8 cellular contexts compared by ENCODE assay signal in genomic region chr12:1583421-1584078, GRCh38. TPM values are rescaled to one million over a fixed set of nuclear protein-coding genes. Genes with fewer than 3 reads are reported as not detected.
DNase-seq lines count a peak whose midpoint lies in the region; FAIRE-seq and TF ChIP-seq lines count a peak whose summit lies in the region.

No MANE protein-coding gene starts in this region.

- POLR2A ChIA-PET in H1 (lab: Charles Lee; ENCODE audit: partially characterized antibody): interaction anchor here (0.9 to 1.8 kb wide), 4 partner anchors 10 to 466 kb away, joined by 3 to 14 read pairs (median 4); no protein-coding TSS in a partner anchor

- H4K91ac ChIP-seq in H1 (replicated peaks; ENCODE audit: insufficient read length, low read length): no peak overlapping the region

- no peak overlapping the region for H2BK12ac ChIP-seq in H1 (ENCODE audit: low read depth, low read length)

- H4K20me1 ChIP-seq in H1 (replicated peaks in 1 of 2; ENCODE audit: control insufficient read depth in 1 of 2, insufficient read depth in 2 of 2, low read length in 2 of 2): peaks cover 9% of the 10 kb centered on the region in 2 experiments

- peaks cover 0 to 8% (median 2%) of the 10 kb centered on the region in 4 experiments; a peak in 4 of 7 replicates for H3K4me1 ChIP-seq in H1 (replicated peaks in 1 of 4; ENCODE audit: control insufficient read depth in 3 of 4, insufficient read depth in 4 of 4, low read length in 3 of 4)

- no peak overlapping the region for H4K8ac ChIP-seq in H1 (ENCODE audit: extremely low read depth, insufficient read depth, low read length)

- H3K14ac ChIP-seq in H1 (ENCODE audit: insufficient read length): no peak overlapping the region

- no peak overlapping the region for H3K23ac ChIP-seq in H1 (ENCODE audit: insufficient read length)

- CTCF ChIA-PET in H1 (lab: Charles Lee; ENCODE audit: partially characterized antibody): interaction anchor here (0.6 to 10.2 kb wide), 53 partner anchors 9 to 474 kb away, joined by 3 to 88 read pairs (median 4); partner anchors contain the start of gene WNT5B

- no peaks in the 10 kb centered on the region for H3K79me1 ChIP-seq in H1 (ENCODE audit: low read depth, low read length)

- peak; percentile 98 to 99 for TF ChIP-seq RAD21 in H1 (IDR thresholded peaks at IDR 0.05 in 1 of 2, conservative IDR thresholded peaks at IDR 0.05 in 1 of 2; ENCODE audit: low read depth in 2 of 2, low read length in 2 of 2)

- TF ChIP-seq EP300 in H1 (IDR thresholded peaks at IDR 0.05; ENCODE audit: borderline replicate concordance in 1 of 2, low read depth in 2 of 2, low read length in 2 of 2): no peak

- peak; percentile 59 to 80 for DNase-seq in NCI-H524 (lab: John Stamatoyannopoulos, UW)
- DNase-seq in NCI-H524 treated with DMSO at 0.1 percent for 48 hours (lab: John Stamatoyannopoulos, UW): no peak
- peak; percentile 76 for DNase-seq in HS-5 (ENCODE audit: low read depth)
- peak; percentile 93 for DNase-seq in NCI-H82 (lab: John Stamatoyannopoulos, UW)
- peak; percentile 60 to 71 for DNase-seq in activated CD4-positive, alpha-beta T cell treated with anti-CD3 and anti-CD28 coated beads, Interleukin-2, amount 50 U/mL, for 48 hours
- peak in 1 of 2 experiments; percentile 64 for DNase-seq in H1 (ENCODE audit: low read depth in 1 of 2, low spot score in 2 of 2)
- peak; percentile 85 for DNase-seq in midbrain (lab: John Stamatoyannopoulos, UW)
- peak; percentile 16 to 74 (median 61) for DNase-seq in stimulated activated naive CD4-positive, alpha-beta T cell (lab: John Stamatoyannopoulos, UW)

- no peak overlapping the region for H3K4me3 ChIP-seq in H1 (ENCODE audit: extremely low read depth in 1 of 4, insufficient read depth in 2 of 4, low read depth in 3 of 4, low read length in 4 of 4)

- H2AFZ ChIP-seq in H1 (ENCODE audit: low read length): no peak overlapping the region

- H3K4ac ChIP-seq in H1 (replicated peaks; ENCODE audit: insufficient read length, low read depth, low read length): no peak overlapping the region

- no peak overlapping the region for H3K9ac ChIP-seq in H1 (replicated peaks in 1 of 4; ENCODE audit: extremely low read depth in 1 of 4, low read depth in 3 of 4, low read length in 3 of 4)

- peak; percentile 97 for FAIRE-seq in H1 (lab: Jason Lieb, UNC)

- no peaks in the 10 kb centered on the region for H3K9me3 ChIP-seq in H1 (ENCODE audit: insufficient read depth in 2 of 2, low read depth in 1 of 2, low read length in 1 of 2)

- H3K23me2 ChIP-seq in H1 (ENCODE audit: low read depth, low read length): no peaks in the 10 kb centered on the region

- no peak overlapping the region for H3K27ac ChIP-seq in H1 (ENCODE audit: low read depth, low read length)

- no peak overlapping the region for H3K4me2 ChIP-seq in H1 (ENCODE audit: insufficient read depth in 1 of 2, low read depth in 2 of 2, low read length in 2 of 2)

- TF ChIP-seq POLR2A in H1 (IDR thresholded peaks at IDR 0.05; ENCODE audit: control extremely low read depth in 1 of 2, low read depth in 2 of 2, low read length in 2 of 2): no peak

- H2AK5ac ChIP-seq in H1 (ENCODE audit: low read depth, low read length): no peak overlapping the region

- 12% methylated on average over 6 of the region's 6 CpGs; no CpG with 5 or more reads in 1 of the 2 experiments for WGBS in H1 (ENCODE audit: extremely low coverage in 1 of 2, insufficient coverage in 1 of 2, insufficient read length in 1 of 2, insufficient replicate concordance in 2 of 2, low coverage in 1 of 2, low lambda C conversion rate in 2 of 2, missing lambda C conversion rate in 1 of 2), 2 experiments

- H2BK120ac ChIP-seq in H1 (replicated peaks; ENCODE audit: low read depth, low read length): no peak overlapping the region

- no peaks in the 10 kb centered on the region for H3K36me3 ChIP-seq in H1 (ENCODE audit: control insufficient read depth in 2 of 4, insufficient read depth in 4 of 4, low read length in 3 of 4)

- H3K27me3 ChIP-seq in H1 (replicated peaks in 1 of 4; ENCODE audit: control insufficient read depth in 3 of 4, extremely low read depth in 1 of 4, insufficient read depth in 3 of 4, low read length in 3 of 4): peaks cover 6 to 51% (median 33%) of the 10 kb centered on the region in 4 experiments

- no peak overlapping the region for H3K56ac ChIP-seq in H1 (replicated peaks; ENCODE audit: insufficient read length, low read depth, low read length)

- no peak overlapping the region for H2BK5ac ChIP-seq in H1 (ENCODE audit: low read depth, low read length)

- peak; percentile 71 to 94 (median 86) for TF ChIP-seq CTCF in H1 (IDR thresholded peaks at IDR 0.05; ENCODE audit: control extremely low read depth in 1 of 3, insufficient read depth in 1 of 3, low read depth in 1 of 3, low read length in 3 of 3)

- no peak overlapping the region for H4K5ac ChIP-seq in H1 (ENCODE audit: insufficient read length, low read depth, low read length)

- no peak overlapping the region for H2BK20ac ChIP-seq in H1 (ENCODE audit: low read length)

- no peak overlapping the region for H2BK15ac ChIP-seq in H1 (ENCODE audit: low read length)

- no peaks in the 10 kb centered on the region for H3K79me2 ChIP-seq in H1 (ENCODE audit: control insufficient read depth in 1 of 2, insufficient read depth in 2 of 2, low read length in 2 of 2)

- H3K18ac ChIP-seq in H1 (ENCODE audit: extremely low read depth, low read length): no peak overlapping the region

TF ChIP-seq in H1, 55 proteins besides CTCF, POLR2A, EP300 and RAD21:
- TF ChIP-seq SAP30 (IDR thresholded peaks at IDR 0.05; ENCODE audit: insufficient read depth, insufficient replicate concordance, low read length) (no peak), CEBPB (IDR thresholded peaks at IDR 0.05; ENCODE audit: low read depth, low read length) (peak; percentile 46), SP4 (IDR thresholded peaks at IDR 0.05; ENCODE audit: low read length) (no peak), USF2 (IDR thresholded peaks at IDR 0.05; ENCODE audit: low read length) (no peak)
TF ChIP-seq in H1: peak in this region for 1.

RNA-seq across cellular contexts. Expression of gene FBXL14, which starts 10.8 kb away (rescaled TPM):
- total RNA-seq in H1 (2021; fragmentation: NEBNext Ultra II Directional; extraction: Animal tissue kit (Norgen Biotek cat#: 25700)): 5.5 and 6.2 TPM in 2 replicates
- polyA plus RNA-seq in H1 (2011; rRNA removed): 9.6 and 11.7 TPM in 2 replicates
- 8.7 TPM for polyA plus RNA-seq in H1 (2011; cell fraction: cytosol; rRNA removed)
- 8.7 TPM for polyA plus RNA-seq in H1 (2011; cell fraction: nucleus; rRNA removed)
- 2.7 to 6.9 TPM (median 5.5 TPM) in 4 replicates for polyA plus RNA-seq in H1 (2012, experiment 1 of 2)
- 2.7 TPM for polyA plus RNA-seq in H1 (2012, experiment 2 of 2)
- 2.2 TPM for polyA plus RNA-seq in H1 (2013, experiment 1 of 2)
- 2.1 TPM for polyA plus RNA-seq in H1 (2013, experiment 2 of 2)
- 10.8 and 11.9 TPM in 2 replicates for polyA minus RNA-seq in H1 (2011; rRNA and poly(A)+ RNA removed)
- 10.6 TPM for polyA minus RNA-seq in H1 (2011; cell fraction: cytosol; rRNA and poly(A)+ RNA removed)
- polyA minus RNA-seq in H1 (2011; cell fraction: nucleus; rRNA and poly(A)+ RNA removed): 10.5 TPM

RNA-seq across cellular contexts. Expression of gene WNT5B, which starts 45.5 kb away (rescaled TPM):
- total RNA-seq in H1 (2021; fragmentation: NEBNext Ultra II Directional; extraction: Animal tissue kit (Norgen Biotek cat#: 25700)): 0.91 and 1.2 TPM in 2 replicates
- 1.2 TPM in 2 replicates for polyA plus RNA-seq in H1 (2011; rRNA removed)
- polyA plus RNA-seq in H1 (2011; cell fraction: cytosol; rRNA removed): 0.90 TPM
- polyA plus RNA-seq in H1 (2011; cell fraction: nucleus; rRNA removed): 1.1 TPM
- polyA plus RNA-seq in H1 (2012, experiment 1 of 2): 0.36 to 1.3 TPM (median 1.0 TPM) in 4 replicates
- 1.4 TPM for polyA plus RNA-seq in H1 (2012, experiment 2 of 2)
- polyA plus RNA-seq in H1 (2013, experiment 1 of 2): 1.5 TPM
- 1.3 TPM for polyA plus RNA-seq in H1 (2013, experiment 2 of 2)
- 0.32 and 0.46 TPM in 2 replicates for polyA minus RNA-seq in H1 (2011; rRNA and poly(A)+ RNA removed)
- polyA minus RNA-seq in H1 (2011; cell fraction: cytosol; rRNA and poly(A)+ RNA removed): not detected
- polyA minus RNA-seq in H1 (2011; cell fraction: nucleus; rRNA and poly(A)+ RNA removed): 1.5 TPM
